ENCODE assay signal across 12 cellular contexts in the genomic region with DNA sequence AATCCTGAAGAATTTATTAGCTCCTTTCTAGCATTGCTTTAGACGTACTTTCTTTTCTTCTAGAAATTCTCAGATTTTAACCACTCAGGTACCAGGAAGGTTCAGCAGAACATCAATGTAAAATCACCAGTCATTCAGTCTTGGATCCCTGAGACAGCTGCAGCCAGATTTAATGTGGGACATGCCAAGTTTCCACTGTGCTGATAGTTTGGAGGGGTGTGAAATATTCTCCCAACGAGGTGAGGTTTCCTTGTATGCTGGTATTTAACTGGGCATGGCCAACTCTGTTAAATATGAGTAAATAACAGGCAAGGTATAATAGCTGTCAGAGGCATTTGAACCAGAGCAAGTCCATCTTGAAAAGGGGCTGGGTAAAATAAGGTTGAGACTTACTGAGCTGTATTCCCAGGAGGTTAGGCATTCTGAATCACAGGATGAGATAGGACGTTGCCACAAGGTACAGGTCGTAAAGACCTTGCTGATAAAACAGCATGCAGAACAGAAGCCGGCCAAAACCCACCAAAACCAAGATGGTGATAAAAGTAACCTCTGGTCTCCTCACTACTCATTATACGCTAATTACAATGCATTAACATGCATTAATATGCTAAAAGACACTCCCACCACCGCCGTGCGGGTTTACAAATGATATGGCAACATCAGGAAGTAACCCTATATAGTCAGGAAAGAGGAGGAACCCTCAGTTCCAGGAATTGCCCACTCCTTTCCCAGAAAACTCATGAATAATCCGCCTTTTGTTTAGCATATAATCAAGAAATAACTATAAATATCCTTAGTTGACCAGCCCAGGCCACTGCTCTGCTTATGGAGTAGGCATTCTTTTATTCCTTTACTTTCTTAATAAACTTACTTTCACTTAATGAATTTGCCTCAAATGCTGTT.
DNase-seq lines count a peak whose midpoint lies in the region.
"Had no signal": no experiment of that assay in that cellular context is flagged by ENCODE, and none has a peak within 500 bp of the region (broad histone marks: within the 10 kb centered on the region; RNA-seq: fewer than 3 reads in every experiment).

No MANE protein-coding gene starts in this region.

- H3K27ac ChIP-seq in mesendoderm (ENCODE audit: low read depth, low read length), result no peak overlapping the region
- H3K27ac ChIP-seq: BLaER1 treated with 17β-estradiol and CSF1 and Interleukin-3, amounts not matched to agents 10 nM and 100 nM; KMS-11 had no signal

- no peaks in the 10 kb centered on the region for H3K79me2 ChIP-seq in mesendoderm (ENCODE audit: control insufficient read depth, insufficient read depth, low read length)

- H3K4me3 ChIP-seq in mesendoderm (ENCODE audit: low read length), result no peak overlapping the region
- H3K4me3 ChIP-seq: BLaER1 treated with 17β-estradiol and CSF1 and Interleukin-3, amounts not matched to agents 10 nM and 100 nM had no signal

- H2BK120ac ChIP-seq in mesendoderm (ENCODE audit: low read depth, low read length), result no peak overlapping the region

- H3K23ac ChIP-seq in mesendoderm (ENCODE audit: low read length), result no peak overlapping the region

- H3K79me1 ChIP-seq in mesendoderm (ENCODE audit: low read length), result no peaks in the 10 kb centered on the region

- H2BK15ac ChIP-seq in mesendoderm (replicated peaks; ENCODE audit: low read depth), result no peak overlapping the region

- H3K36me3 ChIP-seq in mesendoderm (ENCODE audit: control insufficient read depth, insufficient read depth, low read length), result no peaks in the 10 kb centered on the region
- H3K36me3 ChIP-seq: BLaER1 treated with 17β-estradiol and CSF1 and Interleukin-3, amounts not matched to agents 10 nM and 100 nM had no signal

- H3K9ac ChIP-seq in mesendoderm (ENCODE audit: low read length), result no peak overlapping the region
- H3K9ac ChIP-seq: BLaER1 treated with 17β-estradiol and CSF1 and Interleukin-3, amounts not matched to agents 10 nM and 100 nM; KMS-11 had no signal

- H4K8ac ChIP-seq in mesendoderm (ENCODE audit: low read depth, low read length), result no peak overlapping the region

- H3K56ac ChIP-seq in mesendoderm (ENCODE audit: low read length), result no peak overlapping the region

- WGBS in mesendoderm (ENCODE audit: extremely low coverage, insufficient coverage, low lambda C conversion rate), result no CpG with 5 or more reads among the region's 10 CpGs

- no peak overlapping the region for H3K4ac ChIP-seq in mesendoderm (ENCODE audit: low read depth, low read length)

- H2AK5ac ChIP-seq in mesendoderm (ENCODE audit: low read length), result no peak overlapping the region

- H4K5ac ChIP-seq in mesendoderm (ENCODE audit: low read length), result no peak overlapping the region

- peaks cover 8% of the 10 kb centered on the region for H3K4me1 ChIP-seq in mesendoderm (ENCODE audit: control insufficient read depth, low read depth, low read length)
- H3K4me1 ChIP-seq: BLaER1 treated with 17β-estradiol and CSF1 and Interleukin-3, amounts not matched to agents 10 nM and 100 nM had no signal

- no peak overlapping the region for H3K18ac ChIP-seq in mesendoderm (ENCODE audit: low read length)

- no peak overlapping the region for H2BK5ac ChIP-seq in mesendoderm (ENCODE audit: low read length)

- H3K4me2 ChIP-seq in mesendoderm (ENCODE audit: low read length), result no peak overlapping the region
- H3K4me2 ChIP-seq: BLaER1 treated with 17β-estradiol and CSF1 and Interleukin-3, amounts not matched to agents 10 nM and 100 nM; KMS-11 had no signal

- DNase-seq in OCI-M1 (lab: John Stamatoyannopoulos, UW) (peak; percentile 73), astrocyte of the hippocampus (ENCODE audit: low read depth, low spot score) (peak; percentile 27), mesendoderm (peak; percentile 60), COR-L47 (lab: John Stamatoyannopoulos, UW) (no peak), cerebellar nuclear complex (lab: John Stamatoyannopoulos, UW) (no peak), DMS114 treated with DMSO at 0.1 percent for 48 hours (lab: John Stamatoyannopoulos, UW; ENCODE audit: unreplicated experiment) (no peak)
- DNase-seq: CD8-positive, alpha-beta T cell; DMS153; DMS79; GF-D8 had no signal

- no peaks in the 10 kb centered on the region for H3K27me3 ChIP-seq in mesendoderm (ENCODE audit: insufficient read depth, low read length, poor library complexity)
- H3K27me3 ChIP-seq: BLaER1 treated with 17β-estradiol and CSF1 and Interleukin-3, amounts not matched to agents 10 nM and 100 nM had no signal

Comparison
In these comparisons a context has a peak if more than half of its experiments do, and no peak if none do; other contexts are left out.
1. DNase-seq: peak in OCI-M1 (single experiment), astrocyte of the hippocampus (single experiment) and mesendoderm (single experiment); none in COR-L47 (single experiment), cerebellar nuclear complex (0 of 2) and DMS114 treated with DMSO at 0.1 percent for 48 hours (single experiment).